In the genomic region with DNA sequence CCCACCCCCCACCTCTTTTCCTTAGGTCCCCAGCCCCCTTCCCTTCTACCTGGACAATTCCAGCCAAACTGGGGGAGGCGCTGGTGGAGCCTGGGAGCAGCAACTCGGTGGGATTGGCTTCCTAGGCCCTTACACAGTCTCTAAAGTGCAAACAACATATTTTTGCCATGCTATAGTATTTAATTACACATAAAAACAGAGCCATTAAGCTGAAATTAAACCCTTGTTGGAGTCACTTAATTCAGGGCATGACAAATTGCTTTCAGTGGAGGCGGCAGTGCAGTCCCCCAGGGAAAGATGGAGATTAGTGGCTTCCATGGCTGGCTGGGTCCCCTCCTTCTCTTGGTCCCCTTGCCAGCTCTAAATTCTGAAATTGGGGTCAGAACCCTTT, we compare ENCODE assay signal across 1 cellular context.
TF ChIP-seq lines count a peak whose summit lies in the region.

No MANE protein-coding gene starts in this region.

TF ChIP-seq in A549, 52 proteins besides CTCF, POLR2A, EP300 and RAD21 (continued from another document):
- TF ChIP-seq CHD4 (IDR thresholded peaks at IDR 0.05; ENCODE audit: borderline replicate concordance) (no peak), SMC3 (IDR thresholded peaks at IDR 0.05) (no peak), MAFK (IDR thresholded peaks at IDR 0.05; ENCODE audit: partially characterized antibody) (no peak), TP53 (CRISPR knock-in tag; IDR thresholded peaks at IDR 0.05) (0 out of 2 replicates have a peak, but pooled peaks have one; percentile 46), NR3C1 (IDR thresholded peaks at IDR 0.05) (no peak), SREBF2 (IDR thresholded peaks at IDR 0.05) (no peak), JUN (IDR thresholded peaks at IDR 0.05) (no peak; a peak in 1 of 5 replicates), RFX5 (IDR thresholded peaks at IDR 0.05) (no peak), MAZ (IDR thresholded peaks at IDR 0.05; ENCODE audit: borderline replicate concordance, low read depth, low read length) (no peak), POLR2AphosphoS2 (conservative IDR thresholded peaks at IDR 0.05; ENCODE audit: low read length) (no peak), ZNF302 (CRISPR knock-in tag; IDR thresholded peaks at IDR 0.05) (no peak), RARB (CRISPR knock-in tag; IDR thresholded peaks at IDR 0.05) (peak; percentile 89), HDAC2 (IDR thresholded peaks at IDR 0.05) (no peak), BCL3 (IDR thresholded peaks at IDR 0.05) (no peak), CEBPB (IDR thresholded peaks at IDR 0.05) (no peak), ELK1 (IDR thresholded peaks at IDR 0.05; ENCODE audit: low read depth, low read length) (no peak), TFCP2L1 (CRISPR knock-in tag; IDR thresholded peaks at IDR 0.05) (peak; percentile 19; the same call in 1 of the 2 replicates), FOSB (CRISPR knock-in tag; IDR thresholded peaks at IDR 0.05) (0 out of 2 replicates have a peak, but pooled peaks have one; percentile 17), JUNB (IDR thresholded peaks at IDR 0.05) (no peak), HOXA7 (CRISPR knock-in tag; IDR thresholded peaks at IDR 0.05) (peak; percentile 15; the same call in 1 of the 2 replicates), EHMT2 (IDR thresholded peaks at IDR 0.05; ENCODE audit: low read depth) (no peak), FOSL2 (IDR thresholded peaks at IDR 0.05) (no peak), FOSL2 (CRISPR knock-in tag; IDR thresholded peaks at IDR 0.05) (no peak), ESRRA (IDR thresholded peaks at IDR 0.05; ENCODE audit: borderline replicate concordance, low read length) (no peak), NPAS2 (CRISPR knock-in tag; IDR thresholded peaks at IDR 0.05; ENCODE audit: borderline replicate concordance) (no peak), CBX2 (IDR thresholded peaks at IDR 0.05; ENCODE audit: borderline replicate concordance, low read depth) (no peak)
- TF ChIP-seq, protein P1, sequence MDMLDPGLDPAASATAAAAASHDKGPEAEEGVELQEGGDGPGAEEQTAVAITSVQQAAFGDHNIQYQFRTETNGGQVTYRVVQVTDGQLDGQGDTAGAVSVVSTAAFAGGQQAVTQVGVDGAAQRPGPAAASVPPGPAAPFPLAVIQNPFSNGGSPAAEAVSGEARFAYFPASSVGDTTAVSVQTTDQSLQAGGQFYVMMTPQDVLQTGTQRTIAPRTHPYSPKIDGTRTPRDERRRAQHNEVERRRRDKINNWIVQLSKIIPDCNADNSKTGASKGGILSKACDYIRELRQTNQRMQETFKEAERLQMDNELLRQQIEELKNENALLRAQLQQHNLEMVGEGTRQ (IDR thresholded peaks at IDR 0.05) = no peak
- TF ChIP-seq, protein P2, sequence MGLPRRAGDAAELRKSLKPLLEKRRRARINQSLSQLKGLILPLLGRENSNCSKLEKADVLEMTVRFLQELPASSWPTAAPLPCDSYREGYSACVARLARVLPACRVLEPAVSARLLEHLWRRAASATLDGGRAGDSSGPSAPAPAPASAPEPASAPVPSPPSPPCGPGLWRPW (IDR thresholded peaks at IDR 0.05) = no peak
